18 cellular contexts compared by ENCODE assay signal in the genomic region with DNA sequence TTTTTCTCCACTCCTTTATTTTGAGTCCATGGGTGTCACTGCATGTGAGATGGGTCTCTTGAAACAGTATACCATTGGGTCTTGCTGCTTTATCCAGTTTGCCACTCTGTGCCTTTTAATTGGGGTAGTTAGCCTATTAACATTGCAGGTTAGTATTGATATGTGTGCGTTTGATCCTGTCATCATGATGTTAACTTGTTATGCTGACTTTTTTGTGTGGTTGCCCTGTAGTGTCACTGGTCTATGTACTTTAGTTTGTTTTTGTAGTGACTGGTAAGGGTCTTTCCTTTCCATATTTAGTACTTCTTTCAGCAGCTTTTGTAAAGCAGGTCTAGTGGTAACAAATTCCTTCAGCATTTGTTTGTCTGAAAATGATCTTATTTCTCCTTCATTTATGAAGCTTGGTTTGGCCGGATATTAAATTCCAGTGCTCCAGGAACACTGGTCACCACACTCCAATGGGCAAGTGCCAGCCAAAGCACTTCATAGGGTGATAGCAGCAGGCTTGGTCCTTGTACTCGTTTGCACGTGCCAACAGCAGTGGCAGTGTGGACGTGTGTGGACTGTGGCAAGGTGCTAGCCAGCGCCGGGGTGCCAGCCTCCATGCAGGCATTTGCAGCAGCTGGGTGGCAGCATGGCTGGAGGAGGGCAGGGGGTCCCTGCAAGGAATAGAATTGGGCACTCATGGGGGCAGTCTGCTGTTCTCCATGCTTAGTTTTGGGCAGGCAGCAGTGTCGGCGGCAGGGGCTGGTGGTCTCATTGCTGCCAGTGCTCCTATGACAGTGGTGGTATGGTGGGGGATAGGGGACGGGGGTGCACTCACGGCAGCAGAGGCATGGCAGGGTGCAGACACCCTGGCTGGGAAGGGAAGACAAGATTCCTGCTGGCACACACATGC.
"Had no signal": no experiment of that assay in that cellular context is flagged by ENCODE, and none has a peak within 500 bp of the region (broad histone marks: within the 10 kb centered on the region; RNA-seq: fewer than 3 reads in every experiment).

No MANE protein-coding gene starts in this region.

- H3K4me2 ChIP-seq: hepatocyte had no signal

- H3K27ac Mint-ChIP-seq: activated CD4-positive, alpha-beta T cell treated with anti-CD3 and anti-CD28 coated beads, Interleukin-2, amount 10 ng/mL, durations not matched to agents 24 days and 14 days; activated CD8-positive, alpha-beta T cell treated with anti-CD3 and anti-CD28 coated beads for 36 hours; activated naive CD4-positive, alpha-beta T cell treated with anti-CD3 and anti-CD28 coated beads for 36 hours; nephron; T-cell had no signal

- H3K4me3 Mint-ChIP-seq: activated CD4-positive, alpha-beta T cell treated with anti-CD3 and anti-CD28 coated beads, Interleukin-2, amount 10 ng/mL, durations not matched to agents 24 days and 14 days; activated CD8-positive, alpha-beta T cell treated with anti-CD3 and anti-CD28 coated beads for 36 hours; activated naive CD4-positive, alpha-beta T cell treated with anti-CD3 and anti-CD28 coated beads for 36 hours; activated T-cell treated with anti-CD3 and anti-CD28 coated beads, Interleukin-2, amount 50 U/mL, for 4 hours; central memory CD8-positive, alpha-beta T cell; nephron; T-cell had no signal

- H3K27me3 Mint-ChIP-seq: activated CD4-positive, alpha-beta T cell treated with anti-CD3 and anti-CD28 coated beads, Interleukin-2, amount 10 ng/mL, durations not matched to agents 24 days and 14 days; activated CD8-positive, alpha-beta T cell treated with anti-CD3 and anti-CD28 coated beads for 36 hours; central memory CD8-positive, alpha-beta T cell; T-cell had no signal

- H3K27ac ChIP-seq: brain microvascular endothelial cell, coronary artery, hepatocyte, testis had no signal

- H3K9me3 ChIP-seq: testis had no signal

- H3K4me1 ChIP-seq: testis had no signal

- H3K27me3 ChIP-seq: brain microvascular endothelial cell, hepatocyte, testis had no signal

- H2AFZ ChIP-seq: hepatocyte had no signal

- DNase-seq: activated CD4-positive, alpha-beta T cell treated with anti-CD3 and anti-CD28 coated beads, Interleukin-2, amount 10 ng/mL, durations not matched to agents 24 days and 14 days; activated CD8-positive, alpha-beta T cell treated with anti-CD3 and anti-CD28 coated beads for 36 hours; activated naive CD4-positive, alpha-beta T cell treated with anti-CD3 and anti-CD28 coated beads for 36 hours; activated T-cell treated with anti-CD3 and anti-CD28 coated beads, Interleukin-2, amount 50 U/mL, for 4 hours; brain microvascular endothelial cell; left cardiac atrium; nucleus accumbens; T-cell; T-helper 9 cell; testis had no signal

- ATAC-seq: activated CD8-positive, alpha-beta T cell treated with anti-CD3 and anti-CD28 coated beads for 36 hours; activated T-cell treated with anti-CD3 and anti-CD28 coated beads, Interleukin-2, amount 50 U/mL, for 4 hours; esophagus mucosa; T-cell had no signal

- H3K4me3 ChIP-seq: coronary artery, hepatocyte, lung, skin epidermis, testis had no signal

- FAIRE-seq: islet of Langerhans had no signal

- H3K36me3 ChIP-seq: brain microvascular endothelial cell had no signal
